ENCODE assay signal across 9 cellular contexts in genomic region chr3:158789592-158789991, GRCh38. TPM values are rescaled to one million over a fixed set of nuclear protein-coding genes. Genes with fewer than 3 reads are reported as not detected.
DNase-seq lines count a peak whose midpoint lies in the region.
"Had no signal": no experiment of that assay in that cellular context is flagged by ENCODE, and none has a peak within 500 bp of the region (broad histone marks: within the 10 kb centered on the region; RNA-seq: fewer than 3 reads in every experiment).

No MANE protein-coding gene starts in this region.

- DNase-seq in EL (peak; percentile 63), LoVo (ENCODE audit: low spot score) (peak; percentile 41), amniotic epithelial cell (ENCODE audit: low read depth) (peak; percentile 71), lung microvascular endothelial cell (ENCODE audit: low read depth in 2 of 2) (peak; percentile 82), putamen (ENCODE audit: low spot score) (no peak), foreskin melanocyte (no peak)
- DNase-seq in stimulated activated CD4-positive, alpha-beta T cell treated with anti-CD3 and anti-CD28 coated beads, Interleukin-2, amount 100 ng/mL, for 24 hours: no peak
- no peak for DNase-seq in activated CD4-positive, alpha-beta T cell treated with anti-CD3 and anti-CD28 coated beads, Interleukin-2, amount 50 U/mL, for 4 hours
- DNase-seq: activated naive CD4-positive, alpha-beta T cell treated with Interleukin-2 at 50 U/mL for 16 hours had no signal

RNA-seq across cellular contexts. Expression of gene MFSD1, which starts 12.3 kb away (rescaled TPM):
- 55.4 and 77.6 TPM in 2 replicates for total RNA-seq in lung microvascular endothelial cell

RNA-seq across cellular contexts. Expression of gene RARRES1, which starts 57.3 kb away (rescaled TPM):
- 1.8 and 2.4 TPM in 2 replicates for total RNA-seq in lung microvascular endothelial cell

Comparison
In these comparisons a context has a peak if more than half of its experiments do, and no peak if none do; other contexts are left out.
1. DNase-seq: peak in EL (single experiment), LoVo (single experiment), amniotic epithelial cell (single experiment) and lung microvascular endothelial cell (2 of 2); none in stimulated activated CD4-positive, alpha-beta T cell treated with anti-CD3 and anti-CD28 coated beads, Interleukin-2, amount 100 ng/mL, for 24 hours (0 of 2), putamen (single experiment), foreskin melanocyte (single experiment) and activated CD4-positive, alpha-beta T cell treated with anti-CD3 and anti-CD28 coated beads, Interleukin-2, amount 50 U/mL, for 4 hours (0 of 2).